8 cellular contexts compared by ENCODE assay signal in genomic region chr2:237968048-237968862, GRCh38. TPM values are rescaled to one million over a fixed set of nuclear protein-coding genes. Genes with fewer than 3 reads are reported as not detected.
DNase-seq lines count a peak whose midpoint lies in the region; ATAC-seq and TF ChIP-seq lines count a peak whose summit lies in the region.

No MANE protein-coding gene starts in this region.

- DNase-seq in NCI-H510A treated with DMSO at 0.1 percent for 48 hours (lab: John Stamatoyannopoulos, UW) (peak; percentile 62), NCI-H510A (lab: John Stamatoyannopoulos, UW) (no peak), SIG-M5 (lab: John Stamatoyannopoulos, UW) (peak; percentile 87), ascending aorta (ENCODE audit: low spot score in 2 of 2) (peak in 1 of 2 donors; percentile 19), right cardiac atrium (peak in 2 of 3 donors; percentile 50 to 64), retinal pigment epithelial cell (ENCODE audit: low read depth) (no peak), NCI-H1436 (lab: John Stamatoyannopoulos, UW) (no peak)

- ATAC-seq in HG03039 (IDR thresholded peaks at IDR 0.05; ENCODE audit: unreplicated experiment) (peak; percentile 34), right cardiac atrium (peak; percentile 67 to 69)

- WGBS in right cardiac atrium: 28% methylated on average over 11 of the region's 11 CpGs

- H3K4me3 ChIP-seq in ascending aorta (peak overlapping the region; percentile 82 to 87), right cardiac atrium (ENCODE audit: low read length) (peak overlapping the region; percentile 91), retinal pigment epithelial cell (ENCODE audit: low read length) (peak overlapping the region; percentile 71)

- TF ChIP-seq CTCF in ascending aorta (IDR thresholded peaks at IDR 0.05): no peak
- TF ChIP-seq CTCF in retinal pigment epithelial cell (conservative IDR thresholded peaks at IDR 0.05; ENCODE audit: low read depth, low read length): no peak

- H3K9me3 ChIP-seq in ascending aorta (no peaks in the 10 kb centered on the region), right cardiac atrium (ENCODE audit: control insufficient read depth, low read length) (no peaks in the 10 kb centered on the region)

- peaks cover 20 to 31% of the 10 kb centered on the region in 2 donors for H3K4me1 ChIP-seq in ascending aorta
- peaks cover 10% of the 10 kb centered on the region for H3K4me1 ChIP-seq in right cardiac atrium (ENCODE audit: control insufficient read depth, insufficient read depth, low read length)

- no peaks in the 10 kb centered on the region for H3K27me3 ChIP-seq in ascending aorta
- H3K27me3 ChIP-seq in right cardiac atrium (ENCODE audit: control insufficient read depth, insufficient read depth): no peaks in the 10 kb centered on the region

- intact Hi-C loops in ascending aorta (cut with DNase I): no loop called here
- intact Hi-C loops in right cardiac atrium (cut with DNase I): loop anchor here in 1 of 4 donors (5.0 kb wide), 1 partner anchor 94 kb away; the partner anchor contains the start of gene SCLY

- peaks cover 0 to 3% of the 10 kb centered on the region in 2 donors for H3K36me3 ChIP-seq in ascending aorta

- H3K27ac ChIP-seq in ascending aorta (peak overlapping the region; percentile 23 to 69), right cardiac atrium (ENCODE audit: low read length) (peak overlapping the region; percentile 2)

RNA-seq across cellular contexts. Expression of gene UBE2F, which starts 1.4 kb away (rescaled TPM):
- total RNA-seq in ascending aorta: 50.7 TPM
- total RNA-seq in right cardiac atrium: 100 to 1,000 TPM; 100 to 118 (median 107) TPM
- polyA plus RNA-seq in right cardiac atrium: 95.9 TPM

Comparison
In these comparisons a context has a peak if more than half of its experiments do, and no peak if none do; other contexts are left out.
1. DNase-seq: peak in NCI-H510A treated with DMSO at 0.1 percent for 48 hours (single experiment), SIG-M5 (single experiment) and right cardiac atrium (2 of 3); none in NCI-H510A (single experiment), retinal pigment epithelial cell (single experiment) and NCI-H1436 (single experiment).
2. Peak in every context shown above with its lines, with median percentiles within 50 percentile points of each other: H3K4me3 ChIP-seq.